1 cellular context compared by ENCODE assay signal in the genomic region with DNA sequence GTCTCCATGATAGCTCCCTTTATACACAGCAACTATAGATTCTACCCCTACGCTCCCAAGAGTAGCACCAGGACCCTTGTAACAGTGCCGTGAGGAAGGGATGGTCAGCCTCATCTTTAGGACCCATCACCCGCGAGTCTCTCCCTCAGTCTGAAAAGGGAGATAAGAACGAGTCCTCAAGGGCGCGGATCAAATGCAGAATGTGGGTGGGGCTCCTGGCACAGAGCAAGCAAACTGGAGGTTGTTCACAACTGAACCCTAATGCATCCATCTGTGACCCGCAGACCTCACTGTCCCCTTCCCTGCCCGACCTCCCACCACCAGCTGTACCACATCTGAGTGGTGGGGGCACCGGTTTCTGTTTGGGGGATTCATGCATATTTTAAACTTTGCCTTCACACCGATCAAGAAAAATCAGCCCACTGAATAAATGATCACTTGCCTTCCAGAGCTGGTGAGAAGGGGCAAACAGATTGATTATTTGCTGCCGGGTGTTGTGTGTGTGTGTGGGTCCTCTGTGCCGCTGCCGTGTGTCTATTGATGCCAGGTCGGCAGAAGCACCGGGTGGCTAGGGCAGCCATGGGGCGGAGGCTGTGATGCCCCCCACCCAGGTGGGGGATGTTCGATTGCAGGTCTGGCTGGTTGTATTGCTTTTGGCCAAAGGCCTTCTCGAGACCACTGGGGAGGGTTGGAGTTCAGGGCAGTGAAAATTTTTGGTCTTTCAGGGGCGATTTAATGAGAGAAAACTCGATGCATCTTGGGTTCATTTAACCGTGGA.
TF ChIP-seq lines count a peak whose summit lies in the region.

No MANE protein-coding gene starts in this region.

TF ChIP-seq in K562, 482 proteins besides CTCF, POLR2A, EP300 and RAD21:
- TF ChIP-seq POLR3A (IDR thresholded peaks at IDR 0.05; ENCODE audit: borderline replicate concordance, extremely low read depth, insufficient read depth, insufficient read length) = no peak
- TF ChIP-seq, protein P1, sequence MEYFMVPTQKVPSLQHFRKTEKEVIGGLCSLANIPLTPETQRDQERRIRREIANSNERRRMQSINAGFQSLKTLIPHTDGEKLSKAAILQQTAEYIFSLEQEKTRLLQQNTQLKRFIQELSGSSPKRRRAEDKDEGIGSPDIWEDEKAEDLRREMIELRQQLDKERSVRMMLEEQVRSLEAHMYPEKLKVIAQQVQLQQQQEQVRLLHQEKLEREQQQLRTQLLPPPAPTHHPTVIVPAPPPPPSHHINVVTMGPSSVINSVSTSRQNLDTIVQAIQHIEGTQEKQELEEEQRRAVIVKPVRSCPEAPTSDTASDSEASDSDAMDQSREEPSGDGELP (CRISPR knock-in tag; IDR thresholded peaks at IDR 0.05; ENCODE audit: borderline replicate concordance) = 0 out of 2 replicates have a peak, but pooled peaks have one; percentile 5
- no peak for TF ChIP-seq KLF10 (CRISPR knock-in tag; IDR thresholded peaks at IDR 0.05)
- no peak for TF ChIP-seq FOSL1 (tag; conservative IDR thresholded peaks at IDR 0.05)
- no peak for TF ChIP-seq ESRRB (CRISPR knock-in tag; IDR thresholded peaks at IDR 0.05; ENCODE audit: borderline replicate concordance)
- TF ChIP-seq, protein P2, sequence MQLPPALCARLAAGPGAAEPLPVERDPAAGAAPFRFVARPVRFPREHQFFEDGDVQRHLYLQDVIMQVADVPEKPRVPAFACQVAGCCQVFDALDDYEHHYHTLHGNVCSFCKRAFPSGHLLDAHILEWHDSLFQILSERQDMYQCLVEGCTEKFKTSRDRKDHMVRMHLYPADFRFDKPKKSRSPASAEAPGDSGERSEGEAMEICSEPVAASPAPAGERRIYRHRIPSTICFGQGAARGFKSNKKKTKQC (CRISPR knock-in tag; IDR thresholded peaks at IDR 0.05) = no peak
- no peak for TF ChIP-seq KDM1A (IDR thresholded peaks at IDR 0.05)
- TF ChIP-seq ZNF354B (CRISPR knock-in tag; IDR thresholded peaks at IDR 0.05) = no peak
- no peak for TF ChIP-seq TCFL5 (CRISPR knock-in tag; conservative IDR thresholded peaks at IDR 0.05)
- no peak for TF ChIP-seq NFYB (IDR thresholded peaks at IDR 0.05; ENCODE audit: extremely low read depth, insufficient read length)
- TF ChIP-seq RBM14 (IDR thresholded peaks at IDR 0.05; ENCODE audit: borderline replicate concordance, insufficient read depth, low read depth, low read length) = no peak
- no peak for TF ChIP-seq PHF21A (IDR thresholded peaks at IDR 0.05; ENCODE audit: borderline replicate concordance, low read depth)
- 0 out of 2 replicates have a peak, but pooled peaks have one; percentile 3 for TF ChIP-seq L3MBTL2 (IDR thresholded peaks at IDR 0.05)
